9 cellular contexts compared by ENCODE assay signal in genomic region chr22:30197389-30197788, GRCh38. TPM values are rescaled to one million over a fixed set of nuclear protein-coding genes. Genes with fewer than 3 reads are reported as not detected.
DNase-seq lines count a peak whose midpoint lies in the region; ATAC-seq and TF ChIP-seq lines count a peak whose summit lies in the region.
"Had no signal": no experiment of that assay in that cellular context is flagged by ENCODE, and none has a peak within 500 bp of the region (broad histone marks: within the 10 kb centered on the region; RNA-seq: fewer than 3 reads in every experiment).

No MANE protein-coding gene starts in this region.

- peaks cover 34% of the 10 kb centered on the region for H3K4me1 Mint-ChIP-seq in activated naive CD8-positive, alpha-beta T cell (ENCODE audit: low read depth)
- H3K4me1 Mint-ChIP-seq in mesothelial cell of epicardium, result peaks cover 51% of the 10 kb centered on the region

- H3K36me3 Mint-ChIP-seq in activated naive CD8-positive, alpha-beta T cell, result no peaks in the 10 kb centered on the region
- H3K36me3 Mint-ChIP-seq in mesothelial cell of epicardium, result peaks cover 1% of the 10 kb centered on the region

- H3K4me3 ChIP-seq in heart right ventricle (no peak overlapping the region), upper lobe of left lung (no peak overlapping the region)

- H3K9me3 Mint-ChIP-seq in activated naive CD8-positive, alpha-beta T cell (ENCODE audit: low read depth), result no peaks in the 10 kb centered on the region
- H3K9me3 Mint-ChIP-seq in mesothelial cell of epicardium, result peaks cover 8% of the 10 kb centered on the region

- H3K36me3 ChIP-seq in heart right ventricle (no peaks in the 10 kb centered on the region), upper lobe of left lung (no peaks in the 10 kb centered on the region)

- TF ChIP-seq CTCF in heart right ventricle (IDR thresholded peaks at IDR 0.05) (no peak), mesothelial cell of epicardium (IDR thresholded peaks at IDR 0.05; ENCODE audit: unreplicated experiment) (no peak), upper lobe of left lung (IDR thresholded peaks at IDR 0.05) (no peak)

- TF ChIP-seq EP300 in upper lobe of left lung (IDR thresholded peaks at IDR 0.05), result no peak

- no peak for DNase-seq in heart right ventricle
- DNase-seq in cardiac septum (ENCODE audit: low spot score), result no peak
- no peak for DNase-seq in mesothelial cell of epicardium (ENCODE audit: low spot score in 2 of 2, unreplicated experiment in 2 of 2)
- DNase-seq in upper lobe of left lung, result no peak
- DNase-seq in middle frontal gyrus (ENCODE audit: extremely low spot score, low spot score), result no peak
- no peak for DNase-seq in NCI-H526 treated with DMSO at 0.1 percent for 48 hours (lab: John Stamatoyannopoulos, UW)
- DNase-seq: stimulated activated naive CD4-positive, alpha-beta T cell treated with Interleukin-2 at 50 U/mL for 16 hours had no signal

- peaks cover 0 to 61% (median 20%) of the 10 kb centered on the region in 9 donors for H3K4me1 ChIP-seq in heart right ventricle
- H3K4me1 ChIP-seq in upper lobe of left lung, result peaks cover 21 to 31% (median 26%) of the 10 kb centered on the region in 4 donors

- no peaks in the 10 kb centered on the region for H3K9me3 ChIP-seq in heart right ventricle
- H3K9me3 ChIP-seq in upper lobe of left lung, result no peaks in the 10 kb centered on the region

- intact Hi-C loops in heart right ventricle (cut with DNase I) (no loop called here), cardiac septum (cut with DNase I) (no loop called here)

- peak overlapping the region; percentile 81 for H3K27ac Mint-ChIP-seq in activated naive CD8-positive, alpha-beta T cell
- peak overlapping the region; percentile 99 for H3K27ac Mint-ChIP-seq in mesothelial cell of epicardium

- H3K27ac ChIP-seq in heart right ventricle (peak overlapping the region in 8 of 10 donors; percentile 54 to 91 (median 82)), upper lobe of left lung (peak overlapping the region; percentile 78 to 89 (median 82))

- ATAC-seq in heart right ventricle (no peak), upper lobe of left lung (ENCODE audit: low FRiP score in 2 of 2) (no peak), GM19397 (IDR thresholded peaks at IDR 0.05; ENCODE audit: unreplicated experiment) (no peak)

- TF ChIP-seq POLR2A in upper lobe of left lung (IDR thresholded peaks at IDR 0.05), result no peak

- H3K27me3 Mint-ChIP-seq in activated naive CD8-positive, alpha-beta T cell, result no peaks in the 10 kb centered on the region
- H3K27me3 Mint-ChIP-seq in mesothelial cell of epicardium (ENCODE audit: low read depth), result no peaks in the 10 kb centered on the region

- H3K27me3 ChIP-seq in heart right ventricle, result peaks cover 0 to 79% (median 64%) of the 10 kb centered on the region in 7 donors
- no peaks in the 10 kb centered on the region for H3K27me3 ChIP-seq in upper lobe of left lung

- no peak overlapping the region for H3K4me3 Mint-ChIP-seq in activated naive CD8-positive, alpha-beta T cell
- no peak overlapping the region for H3K4me3 Mint-ChIP-seq in mesothelial cell of epicardium

RNA-seq across cellular contexts. Expression of gene LIF, which starts 49.2 kb away (rescaled TPM):
- total RNA-seq in heart right ventricle (1 to 10 TPM in 3 of 10 donors, under 1 TPM in 7; 0.17 to 8.8 (median 0.55) TPM), cardiac septum (0.78 TPM), mesothelial cell of epicardium (15.4 to 16.9 TPM (median 15.8 TPM) in 3 replicates), upper lobe of left lung (10 to 100 TPM in 1 of 6 donors, 1 to 10 TPM in 4, under 1 TPM in 1; 0.89 to 16.9 (median 3.8) TPM)
- under 1 TPM; 0.45 to 0.51 TPM for polyA plus RNA-seq in heart right ventricle
